Comparison of ENCODE assay signal across 20 cellular contexts in the genomic region with DNA sequence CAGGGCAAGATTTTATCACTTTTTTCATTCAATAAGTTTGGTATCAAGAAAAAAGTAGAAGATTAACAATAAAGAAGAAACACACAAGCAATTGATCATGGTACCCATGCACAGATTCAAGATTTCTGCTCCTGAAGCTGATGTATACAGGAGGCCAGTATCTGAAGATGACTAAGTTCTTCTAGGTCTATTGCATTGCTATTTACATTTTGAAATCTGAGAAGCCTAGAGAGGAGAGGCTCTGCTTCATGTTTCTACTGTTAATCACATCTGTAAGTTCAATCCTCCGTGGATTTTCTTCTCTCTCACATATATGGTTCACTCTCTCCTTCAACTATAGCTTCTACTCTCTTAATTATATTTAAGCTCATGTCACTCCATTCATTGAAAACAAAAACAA.
"Had no signal": no experiment of that assay in that cellular context is flagged by ENCODE, and none has a peak within 500 bp of the region (broad histone marks: within the 10 kb centered on the region; RNA-seq: fewer than 3 reads in every experiment).

No MANE protein-coding gene starts in this region.

- H3K4me3 ChIP-seq: colonic mucosa, heart left ventricle, right atrium auricular region, skin epidermis, tibial artery, vagina had no signal

- ATAC-seq: activated CD4-positive, alpha-beta T cell treated with anti-CD3 and anti-CD28 coated beads for 36 hours; activated CD8-positive, alpha-beta memory T cell treated with anti-CD3 and anti-CD28 coated beads, Interleukin-2, amount 10 ng/mL, durations not matched to agents 7 days and 5 days; heart left ventricle; left ventricle myocardium superior; natural killer cell treated with Interleukin-12 subunit alpha and Interleukin-12 subunit beta and Interleukin-15 and Interleukin-18, amount 100 ng/mL, for 72 hours; stimulated activated naive B cell treated with anti-CD40 and anti-IgM and Interleukin-4, amounts not matched to agents 10 μg/mL and 1 μg/mL and 100 μg/mL, for 72 hours had no signal

- H3K27me3 Mint-ChIP-seq: activated CD8-positive, alpha-beta memory T cell treated with anti-CD3 and anti-CD28 coated beads, Interleukin-2, amount 10 ng/mL, durations not matched to agents 7 days and 5 days; activated naive CD4-positive, alpha-beta T cell treated with anti-CD3 and anti-CD28 coated beads, Interleukin-2, amount 50 U/mL, for 24 hours; natural killer cell treated with Interleukin-12 subunit alpha and Interleukin-12 subunit beta and Interleukin-15 and Interleukin-18, amount 100 ng/mL, for 72 hours had no signal

- H3K27me3 ChIP-seq: colonic mucosa, heart left ventricle, right atrium auricular region, tibial artery, vagina had no signal

- H3K27ac Mint-ChIP-seq: activated CD4-positive, alpha-beta memory T cell treated with anti-CD3 and anti-CD28 coated beads for 36 hours; activated CD4-positive, alpha-beta T cell treated with anti-CD3 and anti-CD28 coated beads for 36 hours; activated CD8-positive, alpha-beta memory T cell treated with anti-CD3 and anti-CD28 coated beads, Interleukin-2, amount 10 ng/mL, durations not matched to agents 7 days and 5 days; activated naive CD4-positive, alpha-beta T cell treated with anti-CD3 and anti-CD28 coated beads, Interleukin-2, amount 50 U/mL, for 24 hours; natural killer cell treated with Interleukin-12 subunit alpha and Interleukin-12 subunit beta and Interleukin-15 and Interleukin-18, amount 100 ng/mL, for 72 hours; stimulated activated naive B cell treated with anti-CD40 and anti-IgM and Interleukin-4, amounts not matched to agents 10 μg/mL and 1 μg/mL and 100 μg/mL, for 72 hours had no signal

- H3K4me1 ChIP-seq: colonic mucosa, heart left ventricle, right atrium auricular region, tibial artery, vagina had no signal

- H3K36me3 Mint-ChIP-seq: activated CD4-positive, alpha-beta memory T cell treated with anti-CD3 and anti-CD28 coated beads for 36 hours; activated CD8-positive, alpha-beta memory T cell treated with anti-CD3 and anti-CD28 coated beads, Interleukin-2, amount 10 ng/mL, durations not matched to agents 7 days and 5 days; activated naive CD4-positive, alpha-beta T cell treated with anti-CD3 and anti-CD28 coated beads, Interleukin-2, amount 50 U/mL, for 24 hours; stimulated activated naive B cell treated with anti-CD40 and anti-IgM and Interleukin-4, amounts not matched to agents 10 μg/mL and 1 μg/mL and 100 μg/mL, for 72 hours had no signal

- H3K36me3 ChIP-seq: colonic mucosa, heart left ventricle, right atrium auricular region, tibial artery, vagina, WERI-Rb-1 had no signal

- H3K27ac ChIP-seq: colonic mucosa, heart left ventricle, right atrium auricular region, skin epidermis, tibial artery, vagina, WERI-Rb-1 had no signal

- H3K4me3 Mint-ChIP-seq: activated CD4-positive, alpha-beta memory T cell treated with anti-CD3 and anti-CD28 coated beads for 36 hours; activated CD4-positive, alpha-beta T cell treated with anti-CD3 and anti-CD28 coated beads for 36 hours; activated CD8-positive, alpha-beta memory T cell treated with anti-CD3 and anti-CD28 coated beads, Interleukin-2, amount 10 ng/mL, durations not matched to agents 7 days and 5 days; activated naive CD4-positive, alpha-beta T cell treated with anti-CD3 and anti-CD28 coated beads, Interleukin-2, amount 50 U/mL, for 24 hours; natural killer cell treated with Interleukin-12 subunit alpha and Interleukin-12 subunit beta and Interleukin-15 and Interleukin-18, amount 100 ng/mL, for 72 hours; stimulated activated naive B cell treated with anti-CD40 and anti-IgM and Interleukin-4, amounts not matched to agents 10 μg/mL and 1 μg/mL and 100 μg/mL, for 72 hours had no signal

- H3K4me1 Mint-ChIP-seq: activated CD4-positive, alpha-beta T cell treated with anti-CD3 and anti-CD28 coated beads for 36 hours; activated CD8-positive, alpha-beta memory T cell treated with anti-CD3 and anti-CD28 coated beads, Interleukin-2, amount 10 ng/mL, durations not matched to agents 7 days and 5 days; activated naive CD4-positive, alpha-beta T cell treated with anti-CD3 and anti-CD28 coated beads, Interleukin-2, amount 50 U/mL, for 24 hours; stimulated activated naive B cell treated with anti-CD40 and anti-IgM and Interleukin-4, amounts not matched to agents 10 μg/mL and 1 μg/mL and 100 μg/mL, for 72 hours had no signal

- DNase-seq: activated CD4-positive, alpha-beta memory T cell treated with anti-CD3 and anti-CD28 coated beads for 36 hours; activated CD4-positive, alpha-beta T cell treated with anti-CD3 and anti-CD28 coated beads for 36 hours; activated CD8-positive, alpha-beta memory T cell treated with anti-CD3 and anti-CD28 coated beads, Interleukin-2, amount 10 ng/mL, durations not matched to agents 7 days and 5 days; activated T-cell treated with anti-CD3 and anti-CD28 coated beads, Interleukin-2, amount 50 U/mL, for 1 hour; amniotic stem cell; caudate nucleus; colonic mucosa; heart left ventricle; left ventricle myocardium superior; nucleus accumbens; stimulated activated CD4-positive, alpha-beta T cell treated with anti-CD3 and anti-CD28 coated beads, Interleukin-15, amount 100 ng/mL, for 24 hours; stimulated activated CD4-positive, alpha-beta T cell treated with anti-CD3 and anti-CD28 coated beads, Interleukin-4, amount 100 ng/mL, for 1 hour; stimulated activated naive B cell treated with anti-CD40 and anti-IgM and Interleukin-4, amounts not matched to agents 10 μg/mL and 1 μg/mL and 100 μg/mL, for 72 hours; tibial artery; WERI-Rb-1 had no signal

- H3K9me3 ChIP-seq: vagina had no signal
